ENCODE assay signal across 28 cellular contexts in genomic region chr3:149090907-149091306, GRCh38. TPM values are rescaled to one million over a fixed set of nuclear protein-coding genes. Genes with fewer than 3 reads are reported as not detected.
DNase-seq lines count a peak whose midpoint lies in the region; ATAC-seq, FAIRE-seq and TF ChIP-seq lines count a peak whose summit lies in the region.
"Had no signal": no experiment of that assay in that cellular context is flagged by ENCODE, and none has a peak within 500 bp of the region (broad histone marks: within the 10 kb centered on the region; RNA-seq: fewer than 3 reads in every experiment).

No MANE protein-coding gene starts in this region.

- FAIRE-seq in K562 (lab: Jason Lieb, UNC), result no peak

- POLR2A ChIA-PET in K562 (lab: Yijun Ruan, JAX), result interaction anchor here (0.6 kb wide), 1 partner anchor 97 kb away, joined by 4 read pairs; no protein-coding TSS in a partner anchor

- no peak overlapping the region for H3K27ac ChIP-seq in K562 (ENCODE audit: extremely low read depth, low read depth, low read length)
- H3K27ac ChIP-seq: epithelial cell of prostate had no signal

- TF ChIP-seq POLR2A in K562 (conservative IDR thresholded peaks at IDR 0.05), result no peak

- H3K9me3 ChIP-seq in K562 (replicated peaks; ENCODE audit: control insufficient read depth, insufficient read depth, low read depth, low read length), result peaks cover 6% of the 10 kb centered on the region; the same call in 1 of the 2 replicates

- in situ Hi-C loops in K562 (cut with MboI), result no loop called here

- no peak for TF ChIP-seq CTCF in GM10266 (IDR thresholded peaks at IDR 0.05; ENCODE audit: control insufficient read depth, insufficient read depth, low read depth, missing control alignments)
- TF ChIP-seq CTCF in GM20000 (IDR thresholded peaks at IDR 0.05; ENCODE audit: extremely low read depth, missing control alignments), result no peak
- no peak for TF ChIP-seq CTCF in K562 (IDR thresholded peaks at IDR 0.05 in 2 of 3, conservative IDR thresholded peaks at IDR 0.05 in 1 of 3; ENCODE audit: insufficient read depth in 2 of 3, low read depth in 1 of 3, low read length in 3 of 3)

- no peak for TF ChIP-seq RAD21 in K562 (CRISPR knock-in tag; conservative IDR thresholded peaks at IDR 0.05 in 1 of 2, IDR thresholded peaks at IDR 0.05 in 1 of 2)

- no peak overlapping the region for H3K4me2 ChIP-seq in K562 (ENCODE audit: insufficient read depth, low read length)

- H3K9me1 ChIP-seq in K562 (ENCODE audit: control insufficient read depth, insufficient read depth, low read length), result no peaks in the 10 kb centered on the region

- DNase-seq in GM10266 (ENCODE audit: extremely low spot score) (peak; percentile 33), GM20000 (ENCODE audit: low spot score) (peak; percentile 42), K562 (ENCODE audit: extremely low read depth in 1 of 4, low spot score in 3 of 4) (no peak), NCI-H2196 (lab: John Stamatoyannopoulos, UW; ENCODE audit: unreplicated experiment) (no peak), NCI-H1105 (lab: John Stamatoyannopoulos, UW) (no peak)
- DNase-seq: activated CD4-positive, alpha-beta memory T cell treated with anti-CD3 and anti-CD28 coated beads, Interleukin-2, amount 10 ng/mL, durations not matched to agents 7 days and 5 days; activated CD4-positive, CD25-positive, alpha-beta regulatory T cell treated with anti-CD3 and anti-CD28 coated beads, Interleukin-2, amount 50 U/mL, for 72 hours; activated CD8-positive, alpha-beta memory T cell treated with anti-CD3 and anti-CD28 coated beads, Interleukin-2, amount 50 U/mL, for 4 hours; activated naive CD4-positive, alpha-beta T cell; cortex of kidney; DMS 273 treated with DMSO at 0.1 percent for 48 hours; effector memory CD4-positive, alpha-beta T cell; HCEC 1CT; KG1; NCI-H1436 treated with DMSO at 0.1 percent for 48 hours; NCI-H2107; NCI-H510A treated with DMSO at 0.1 percent for 48 hours; NK-92 treated with Interleukin-12 subunit alpha and Interleukin-12 subunit beta, amount 100 ng/mL, for 24 hours; SHP77; stimulated activated naive B cell treated with anti-CD40 and anti-IgM and Interleukin-4, amounts not matched to agents 10 μg/mL and 1 μg/mL and 100 μg/mL, for 72 hours; substantia nigra; trophoblast cell had no signal

- CTCF ChIA-PET in K562 (lab: Yijun Ruan, JAX; ENCODE audit: low intra/inter-chr PET ratio), result no interaction called here

- H3K36me3 ChIP-seq in K562 (ENCODE audit: control insufficient read depth, insufficient read depth, low read length), result no peaks in the 10 kb centered on the region

- H2AFZ ChIP-seq in K562 (ENCODE audit: low read depth, low read length), result 0 out of 2 replicates have a peak overlapping the region, but pooled peaks have one; percentile 4

- H4K20me1 ChIP-seq in K562 (replicated peaks; ENCODE audit: control insufficient read depth, insufficient read depth, low read length), result no peaks in the 10 kb centered on the region

- peak; percentile 20 for ATAC-seq in HG03565 (IDR thresholded peaks at IDR 0.05; ENCODE audit: unreplicated experiment)
- ATAC-seq in K562, result no peak
- no peak for ATAC-seq in HG03045 (IDR thresholded peaks at IDR 0.05; ENCODE audit: unreplicated experiment)
- no peak for ATAC-seq in HG02759 (IDR thresholded peaks at IDR 0.05; ENCODE audit: unreplicated experiment)
- ATAC-seq: left lobe of liver; Panc1; stimulated activated naive B cell treated with anti-CD40 and anti-IgM and Interleukin-4, amounts not matched to agents 10 μg/mL and 1 μg/mL and 100 μg/mL, for 72 hours had no signal

- H3K4me3 ChIP-seq in K562, result no peak overlapping the region

- intact Hi-C loops in K562 (cut with micrococcal nuclease), result no loop called here

- no TSS peak for BruUV-seq in K562 (replicated peaks; lab: Mats Ljungman, UMichigan)

- H3K9ac ChIP-seq in K562 (ENCODE audit: insufficient read depth in 1 of 2, low read depth in 2 of 2, low read length in 2 of 2), result no peak overlapping the region

- WGBS in K562 (ENCODE audit: insufficient coverage, low coverage, missing lambda C conversion rate), result 45% methylated on average over 3 of the region's 3 CpGs

- peaks cover 5 to 12% of the 10 kb centered on the region in 2 experiments; a peak in 4 of 5 replicates for H3K4me1 ChIP-seq in K562 (replicated peaks in 1 of 2; ENCODE audit: control insufficient read depth in 2 of 2, insufficient read depth in 2 of 2, low read length in 2 of 2)

- H3K27me3 ChIP-seq in K562 (ENCODE audit: control insufficient read depth in 2 of 2, insufficient read depth in 2 of 2, low read length in 2 of 2), result no peaks in the 10 kb centered on the region

- H3K79me2 ChIP-seq in K562 (ENCODE audit: control insufficient read depth, insufficient read depth, low read length), result peaks cover 4% of the 10 kb centered on the region

- TF ChIP-seq EP300 in K562 (IDR thresholded peaks at IDR 0.05; ENCODE audit: low read length), result no peak

TF ChIP-seq in K562, 482 proteins besides CTCF, POLR2A, EP300 and RAD21 (continues in another document):
- no peak for TF ChIP-seq KLF13 (tag; IDR thresholded peaks at IDR 0.05; ENCODE audit: borderline replicate concordance, low read depth)
- no peak for TF ChIP-seq ZNF263 (CRISPR knock-in tag; IDR thresholded peaks at IDR 0.05; ENCODE audit: borderline replicate concordance)
- TF ChIP-seq ZSCAN29 (IDR thresholded peaks at IDR 0.05), result no peak
- no peak for TF ChIP-seq CTCFL (IDR thresholded peaks at IDR 0.05; ENCODE audit: borderline replicate concordance, insufficient read depth, low read depth, low read length, poor library complexity, severe bottlenecking)
- no peak for TF ChIP-seq SREBF2 (CRISPR knock-in tag; IDR thresholded peaks at IDR 0.05)
- no peak for TF ChIP-seq RB1 (IDR thresholded peaks at IDR 0.05; ENCODE audit: low read depth)

RNA-seq across cellular contexts. Expression of gene HLTF, which starts 4.6 kb away (rescaled TPM):
- total RNA-seq in K562 (2011; cell fraction: chromatin; rRNA removed; ENCODE audit: low replicate concordance), result 34.1 and 102 TPM in 2 replicates
- 12.7 and 13.9 TPM in 2 replicates for total RNA-seq in K562 (2011; cell fraction: nucleolus; rRNA removed)
- total RNA-seq in K562 (2011; cell fraction: nucleoplasm; rRNA removed), result 31.1 and 43.9 TPM in 2 replicates
- total RNA-seq in K562 (2014; rRNA removed) (45.9 and 52.4 TPM in 2 replicates), K562 (2014; rRNA removed; fragmentation: Illumina TruSeq; extraction: Trizol) (82.4 and 88.6 TPM in 2 replicates), K562 (2015; rRNA removed; fragmentation: Illumina TruSeq; extraction: Trizol) (59.5 and 64.3 TPM in 2 replicates), K562 (2021) (74.4 and 76.4 TPM in 2 replicates)
- polyA plus RNA-seq in K562 (2011; rRNA removed) (35.8 and 41.5 TPM in 2 replicates), K562 (2014; fragmentation: Illumina TruSeq; extraction: Trizol) (43.0 and 50.4 TPM in 2 replicates), K562 (2014; fragmentation: Nextera tagmentation; extraction: Ambion mirVana) (10 to 100 TPM; 35.1 to 37.3 TPM), K562 (2014; rRNA removed) (40.8 and 42.4 TPM in 2 replicates)
- 10.0 and 15.5 TPM in 2 replicates for polyA plus RNA-seq in K562 (2011; cell fraction: cytosol; rRNA removed)
- polyA plus RNA-seq in K562 (2011; cell fraction: nucleus; rRNA removed), result 33.1 and 38.5 TPM in 2 replicates
- polyA plus RNA-seq in K562 (2012), result 21.5 and 35.4 TPM in 2 replicates
- polyA minus RNA-seq in K562 (2011; rRNA and poly(A)+ RNA removed), result 55.0 and 66.2 TPM in 2 replicates
- polyA minus RNA-seq in K562 (2011; cell fraction: cytosol; rRNA and poly(A)+ RNA removed), result 23.7 and 30.4 TPM in 2 replicates
- polyA minus RNA-seq in K562 (2011; cell fraction: nucleus; rRNA and poly(A)+ RNA removed), result 29.4 and 60.6 TPM in 2 replicates

RNA-seq across cellular contexts. Expression of gene HPS3, which starts 38.5 kb away (rescaled TPM):
- 7.6 and 14.6 TPM in 2 replicates for total RNA-seq in K562 (2011; cell fraction: chromatin; rRNA removed; ENCODE audit: low replicate concordance)
- 3.9 and 4.3 TPM in 2 replicates for total RNA-seq in K562 (2011; cell fraction: nucleolus; rRNA removed)
- total RNA-seq in K562 (2011; cell fraction: nucleoplasm; rRNA removed), result 6.6 and 9.9 TPM in 2 replicates
- 5.2 and 5.3 TPM in 2 replicates for total RNA-seq in K562 (2014; rRNA removed)
- total RNA-seq in K562 (2014; rRNA removed; fragmentation: Illumina TruSeq; extraction: Trizol), result 7.6 and 9.3 TPM in 2 replicates
- total RNA-seq in K562 (2015; rRNA removed; fragmentation: Illumina TruSeq; extraction: Trizol), result 9.6 and 11.3 TPM in 2 replicates
- total RNA-seq in K562 (2021), result 6.8 and 7.2 TPM in 2 replicates
- 9.7 and 11.6 TPM in 2 replicates for polyA plus RNA-seq in K562 (2011; rRNA removed)
- 6.7 and 8.9 TPM in 2 replicates for polyA plus RNA-seq in K562 (2011; cell fraction: cytosol; rRNA removed)
- 5.8 and 12.1 TPM in 2 replicates for polyA plus RNA-seq in K562 (2011; cell fraction: nucleus; rRNA removed)
- polyA plus RNA-seq in K562 (2012), result 7.9 and 12.8 TPM in 2 replicates
- polyA plus RNA-seq in K562 (2014; fragmentation: Illumina TruSeq; extraction: Trizol), result 7.0 and 8.9 TPM in 2 replicates
- 1 to 10 TPM; 1.2 to 2.1 TPM for polyA plus RNA-seq in K562 (2014; fragmentation: Nextera tagmentation; extraction: Ambion mirVana)
- 7.7 and 9.5 TPM in 2 replicates for polyA plus RNA-seq in K562 (2014; rRNA removed)
- polyA minus RNA-seq in K562 (2011; rRNA and poly(A)+ RNA removed), result 12.8 and 13.9 TPM in 2 replicates
- polyA minus RNA-seq in K562 (2011; cell fraction: cytosol; rRNA and poly(A)+ RNA removed), result 3.9 and 5.6 TPM in 2 replicates
- polyA minus RNA-seq in K562 (2011; cell fraction: nucleus; rRNA and poly(A)+ RNA removed), result 5.9 and 13.6 TPM in 2 replicates

Comparison
In these comparisons a context has a peak if more than half of its experiments do, and no peak if none do; other contexts are left out.
1. DNase-seq: peak in GM10266 (single experiment) and GM20000 (single experiment); none in K562 (0 of 4), NCI-H2196 (single experiment) and NCI-H1105 (single experiment).